In the genomic region with DNA sequence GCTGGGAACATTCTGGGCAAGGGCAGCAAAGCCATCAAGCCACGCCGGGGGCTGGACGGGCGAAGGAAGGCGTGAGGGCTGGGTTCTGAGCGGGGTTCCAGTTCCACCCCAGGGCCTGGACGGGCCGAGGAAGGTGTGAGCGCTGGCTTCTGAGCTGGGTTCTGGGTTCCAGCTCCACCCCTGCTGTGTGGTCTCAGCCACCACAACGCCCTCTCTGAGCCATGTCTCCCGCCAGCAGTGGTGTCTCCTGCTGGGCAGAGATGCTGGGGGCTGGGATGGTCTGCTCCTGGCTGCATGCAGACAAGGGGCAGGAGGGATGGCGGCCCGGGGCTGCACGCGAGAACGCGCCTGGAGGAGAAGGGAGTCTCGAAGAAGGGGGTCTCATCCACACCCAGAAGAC, we compare ENCODE assay signal across 17 cellular contexts. TPM values are rescaled to one million over a fixed set of nuclear protein-coding genes. Genes with fewer than 3 reads are reported as not detected.
DNase-seq lines count a peak whose midpoint lies in the region; ATAC-seq, FAIRE-seq and TF ChIP-seq lines count a peak whose summit lies in the region.
"Had no signal": no experiment of that assay in that cellular context is flagged by ENCODE, and none has a peak within 500 bp of the region (broad histone marks: within the 10 kb centered on the region; RNA-seq: fewer than 3 reads in every experiment).

No MANE protein-coding gene starts in this region.

- intact Hi-C loops in A673 (cut with micrococcal nuclease; ENCODE audit: unreplicated experiment) = no loop called here
- intact Hi-C loops in naive thymus-derived CD4-positive, alpha-beta T cell (cut with micrococcal nuclease) = no loop called here

- DNase-seq in A673 (ENCODE audit: low spot score) (no peak), GM12892 (ENCODE audit: insufficient read length) (no peak), SKM-1 (lab: John Stamatoyannopoulos, UW; ENCODE audit: unreplicated experiment) (no peak), coronary artery (ENCODE audit: low spot score) (no peak), glomerular visceral epithelial cell (ENCODE audit: extremely low spot score) (no peak)
- DNase-seq in naive thymus-derived CD4-positive, alpha-beta T cell = no peak
- DNase-seq: NCI-H1105 treated with DMSO at 0.1 percent for 48 hours, NCI-H1694 treated with DMSO at 0.1 percent for 48 hours, NCI-H226, NCI-H524 treated with DMSO at 0.1 percent for 48 hours, Peyer's patch, Right ventricle myocardium superior, SK-N-SH had no signal

- no peaks in the 10 kb centered on the region for H3K27me3 ChIP-seq in A673 (replicated peaks; ENCODE audit: insufficient read depth, low read depth, low read length, poor library complexity)
- H3K27me3 ChIP-seq in BLaER1 treated with 17β-estradiol and CSF1 and Interleukin-3, amounts not matched to agents 10 nM and 100 nM = no peaks in the 10 kb centered on the region
- no peaks in the 10 kb centered on the region for H3K27me3 ChIP-seq in naive thymus-derived CD4-positive, alpha-beta T cell (ENCODE audit: control insufficient read depth in 2 of 2, insufficient read depth in 2 of 2, low read length in 2 of 2)

- peak overlapping the region in 8 of 11 experiments; percentile 24 to 89 (median 68); a peak in 14 of 22 replicates for H3K9ac ChIP-seq in BLaER1 treated with 17β-estradiol and CSF1 and Interleukin-3, amounts not matched to agents 10 nM and 100 nM
- H3K9ac ChIP-seq: SK-N-SH had no signal

- H3K9me3 ChIP-seq in A673 (ENCODE audit: low read depth, low read length, poor library complexity, severe bottlenecking) = no peaks in the 10 kb centered on the region
- H3K9me3 ChIP-seq in BLaER1 treated with 17β-estradiol and CSF1 and Interleukin-3, amounts not matched to agents 10 nM and 100 nM (replicated peaks in 1 of 11) = no peaks in the 10 kb centered on the region
- H3K9me3 ChIP-seq in naive thymus-derived CD4-positive, alpha-beta T cell (ENCODE audit: control insufficient read depth in 2 of 3, low read length in 3 of 3) = no peaks in the 10 kb centered on the region
- H3K9me3 ChIP-seq: Peyer's patch, SK-N-SH had no signal

- peaks cover 0 to 3% (median 0%) of the 10 kb centered on the region in 11 donors for H3K9me3 Mint-ChIP-seq in naive thymus-derived CD4-positive, alpha-beta T cell

- peaks cover 3 to 22% (median 12%) of the 10 kb centered on the region in 5 donors for H3K27me3 Mint-ChIP-seq in naive thymus-derived CD4-positive, alpha-beta T cell

- peak overlapping the region; percentile 86 to 99 (median 95) for H3K4me2 ChIP-seq in BLaER1 treated with 17β-estradiol and CSF1 and Interleukin-3, amounts not matched to agents 10 nM and 100 nM
- H3K4me2 ChIP-seq: SK-N-SH had no signal

- H3K4me3 Mint-ChIP-seq in naive thymus-derived CD4-positive, alpha-beta T cell = peak overlapping the region in 4 of 10 donors; percentile 6 to 79 (median 16)

- peak overlapping the region in 5 of 9 donors; percentile 23 to 76 (median 51) for H3K27ac Mint-ChIP-seq in naive thymus-derived CD4-positive, alpha-beta T cell
- H3K27ac Mint-ChIP-seq: CD14-positive monocyte had no signal

- peaks cover 15% of the 10 kb centered on the region for H3K4me1 ChIP-seq in A673 (ENCODE audit: insufficient read depth, low read length, poor library complexity, severe bottlenecking)
- peaks cover 38 to 51% (median 45%) of the 10 kb centered on the region in 10 experiments for H3K4me1 ChIP-seq in BLaER1 treated with 17β-estradiol and CSF1 and Interleukin-3, amounts not matched to agents 10 nM and 100 nM
- H3K4me1 ChIP-seq in naive thymus-derived CD4-positive, alpha-beta T cell (ENCODE audit: control insufficient read depth in 2 of 2, insufficient read depth in 2 of 2, low read length in 2 of 2) = peaks cover 0 to 17% of the 10 kb centered on the region in 2 donors

- BruUV-seq in A673 (replicated peaks; lab: Mats Ljungman, UMichigan) = no TSS peak

- TF ChIP-seq CTCF in A673 (conservative IDR thresholded peaks at IDR 0.05; ENCODE audit: low read depth, low read length) (no peak), VCaP (conservative IDR thresholded peaks at IDR 0.05) (no peak), coronary artery (IDR thresholded peaks at IDR 0.05) (no peak)

- no peaks in the 10 kb centered on the region for H3K36me3 ChIP-seq in A673 (ENCODE audit: insufficient read depth, low read length, poor library complexity, severe bottlenecking)
- peaks cover 0 to 14% (median 0%) of the 10 kb centered on the region in 11 experiments; a peak in 5 of 22 replicates for H3K36me3 ChIP-seq in BLaER1 treated with 17β-estradiol and CSF1 and Interleukin-3, amounts not matched to agents 10 nM and 100 nM
- H3K36me3 ChIP-seq in naive thymus-derived CD4-positive, alpha-beta T cell (ENCODE audit: control insufficient read depth in 2 of 3, insufficient read depth in 3 of 3, low read length in 3 of 3) = no peaks in the 10 kb centered on the region
- H3K36me3 ChIP-seq: Peyer's patch had no signal

- no peak overlapping the region for H3K4me3 ChIP-seq in A673 (ENCODE audit: low read depth, low read length, poor library complexity, severe bottlenecking)
- H3K4me3 ChIP-seq in BLaER1 treated with 17β-estradiol and CSF1 and Interleukin-3, amounts not matched to agents 10 nM and 100 nM = no peak overlapping the region
- H3K4me3 ChIP-seq in naive thymus-derived CD4-positive, alpha-beta T cell (ENCODE audit: low read length) = no peak overlapping the region
- no peak overlapping the region for H3K4me3 ChIP-seq in coronary artery
- H3K4me3 ChIP-seq: Peyer's patch had no signal

- FAIRE-seq in GM12892 (lab: Jason Lieb, UNC) = no peak
- FAIRE-seq: H54 had no signal

- POLR2A ChIA-PET in A673 (lab: Charles Lee; ENCODE audit: low non-redundant PET) = no interaction called here
- POLR2A ChIA-PET in naive thymus-derived CD4-positive, alpha-beta T cell (lab: Charles Lee) = interaction anchor here (1.0 kb wide), 1 partner anchor 324 kb away, joined by 3 read pairs; no protein-coding TSS in a partner anchor

- CTCF ChIA-PET in A673 (lab: Charles Lee) = no interaction called here
- CTCF ChIA-PET in naive thymus-derived CD4-positive, alpha-beta T cell (lab: Charles Lee) = no interaction called here

- H4K20me1 ChIP-seq in BLaER1 treated with 17β-estradiol and CSF1 and Interleukin-3, amounts not matched to agents 10 nM and 100 nM = peaks cover 2 to 29% (median 20%) of the 10 kb centered on the region in 11 experiments; a peak in 19 of 22 replicates

- H3K36me3 Mint-ChIP-seq in naive thymus-derived CD4-positive, alpha-beta T cell = peaks cover 0 to 2% (median 0%) of the 10 kb centered on the region in 5 donors

- ATAC-seq in naive thymus-derived CD4-positive, alpha-beta T cell = no peak

- TF ChIP-seq POLR2A in GM12892 (IDR thresholded peaks at IDR 0.05; ENCODE audit: low read depth, low read length) = no peak

- peaks cover 8 to 29% (median 15%) of the 10 kb centered on the region in 7 donors for H3K4me1 Mint-ChIP-seq in naive thymus-derived CD4-positive, alpha-beta T cell

- H3K27ac ChIP-seq in A673 (ENCODE audit: low read depth, low read length, poor library complexity, severe bottlenecking) (peak overlapping the region; percentile 18), VCaP (peak overlapping the region; percentile 42), coronary artery (no peak overlapping the region)
- peak overlapping the region in 8 of 11 experiments; percentile 46 to 71 (median 61); a peak in 14 of 22 replicates for H3K27ac ChIP-seq in BLaER1 treated with 17β-estradiol and CSF1 and Interleukin-3, amounts not matched to agents 10 nM and 100 nM
- no peak overlapping the region for H3K27ac ChIP-seq in naive thymus-derived CD4-positive, alpha-beta T cell (ENCODE audit: low read depth, low read length)
- H3K27ac ChIP-seq: Peyer's patch had no signal

RNA-seq across cellular contexts. Expression of a gene that starts 3.9 kb away (rescaled TPM):
- 108 and 109 TPM in 2 replicates for total RNA-seq in A673 (2021)
- total RNA-seq in naive thymus-derived CD4-positive, alpha-beta T cell = 1 to 10 TPM in 1 of 5 experiments, under 1 TPM in 1, not detected in 3; 0.39 to 5.2 TPM
- not detected for polyA plus RNA-seq in naive thymus-derived CD4-positive, alpha-beta T cell
- 51.5 TPM for polyA plus RNA-seq in GM12892 (2012; ENCODE audit: missing spikeins)
- total RNA-seq: Right ventricle myocardium superior had no signal
- polyA plus RNA-seq: CD14-positive monocyte had no signal

RNA-seq across cellular contexts. Expression of a gene that starts 11.2 kb away (rescaled TPM):
- total RNA-seq in A673 (2021) = 2,140 and 2,205 TPM in 2 replicates
- total RNA-seq in naive thymus-derived CD4-positive, alpha-beta T cell = 1,000 to 10,000 TPM; 2,239 to 5,631 (median 5,332) TPM
- 1,000 to 10,000 TPM; 6,375 to 8,810 TPM for polyA plus RNA-seq in naive thymus-derived CD4-positive, alpha-beta T cell
- 4,006 TPM for polyA plus RNA-seq in GM12892 (2012; ENCODE audit: missing spikeins)

RNA-seq across cellular contexts. Expression of a gene that starts 41.8 kb away (rescaled TPM):
- total RNA-seq in A673 (2021) = 0.49 and 0.52 TPM in 2 replicates
- not detected for total RNA-seq in naive thymus-derived CD4-positive, alpha-beta T cell
- polyA plus RNA-seq in naive thymus-derived CD4-positive, alpha-beta T cell = not detected
- polyA plus RNA-seq in GM12892 (2012; ENCODE audit: missing spikeins) = not detected
- total RNA-seq: Right ventricle myocardium superior had no signal
- polyA plus RNA-seq: CD14-positive monocyte had no signal

Comparison
In these comparisons a context has a peak if more than half of its experiments do, and no peak if none do; other contexts are left out.
1. H3K27ac ChIP-seq: peak in A673 (single experiment), BLaER1 treated with 17β-estradiol and CSF1 and Interleukin-3, amounts not matched to agents 10 nM and 100 nM (8 of 11) and VCaP (single experiment); none in naive thymus-derived CD4-positive, alpha-beta T cell (single experiment) and coronary artery (0 of 2).
2. RNA of a gene that starts 3.9 kb away (total RNA-seq): 108 to 109 TPM in A673; 0.39 to 5.2 TPM in naive thymus-derived CD4-positive, alpha-beta T cell; every median in the first group is over 10 times any median in the second.